23 cellular contexts compared by ENCODE assay signal in the genomic region with DNA sequence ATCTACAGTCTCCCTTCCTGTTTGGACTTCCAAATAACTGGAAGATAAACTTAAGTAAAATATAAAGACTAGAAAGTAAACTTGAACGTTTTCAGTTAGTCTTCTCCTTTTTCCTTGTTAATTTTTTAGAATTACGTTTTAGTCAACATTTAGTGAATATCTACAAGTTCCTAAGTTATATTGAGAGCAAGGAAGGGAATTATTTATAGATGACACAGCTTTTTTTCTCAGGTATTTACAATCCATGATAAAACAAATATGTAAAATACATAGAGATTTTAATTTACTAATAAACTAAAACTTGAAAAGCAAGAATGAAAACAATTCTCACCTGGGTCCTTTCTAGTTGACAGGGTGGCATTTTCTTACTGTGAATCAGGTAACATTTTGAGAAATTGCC.
A peak's percentile ranks its signal among the peaks of the same experiment; 100 is the strongest.
DNase-seq lines count a peak whose midpoint lies in the region; ATAC-seq, FAIRE-seq and TF ChIP-seq lines count a peak whose summit lies in the region.
"Had no signal": no experiment of that assay in that cellular context is flagged by ENCODE, and none has a peak within 500 bp of the region (broad histone marks: within the 10 kb centered on the region; RNA-seq: fewer than 3 reads in every experiment).

No MANE protein-coding gene starts in this region.

- no TSS peak for BruUV-seq in HepG2 (replicated peaks; lab: Mats Ljungman, UMichigan)

- H3K36me3 ChIP-seq in HepG2 (replicated peaks in 1 of 2; ENCODE audit: control insufficient read depth in 1 of 2, insufficient read depth in 2 of 2, low read length in 2 of 2) = no peaks in the 10 kb centered on the region
- no peaks in the 10 kb centered on the region for H3K36me3 ChIP-seq in right lobe of liver
- no peaks in the 10 kb centered on the region for H3K36me3 ChIP-seq in Karpas-422 (ENCODE audit: insufficient read depth, low read length)
- H3K36me3 ChIP-seq: HAP-1 had no signal

- H3K4me3 ChIP-seq in HepG2 (replicated peaks in 1 of 3; ENCODE audit: insufficient read depth in 1 of 3, low read depth in 2 of 3, low read length in 3 of 3) = no peak overlapping the region
- no peak overlapping the region for H3K4me3 ChIP-seq in right lobe of liver
- H3K4me3 ChIP-seq in Karpas-422 (ENCODE audit: low read length) = peak overlapping the region; percentile 17; the same call in 1 of the 2 replicates
- H3K4me3 ChIP-seq: HAP-1 had no signal

- peaks cover 26% of the 10 kb centered on the region for H3K36me3 Mint-ChIP-seq in endothelial cell (ENCODE audit: low read depth, unreplicated experiment)
- H3K36me3 Mint-ChIP-seq: CD14-positive monocyte; CD8-positive, alpha-beta memory T cell had no signal

- H3K27ac ChIP-seq in HepG2 (ENCODE audit: extremely low read length, insufficient read depth, low read length) = no peak overlapping the region
- no peak overlapping the region for H3K27ac ChIP-seq in right lobe of liver
- no peak overlapping the region for H3K27ac ChIP-seq in Karpas-422 (ENCODE audit: low read length)
- H3K27ac ChIP-seq: 22Rv1 had no signal

- CTCF ChIA-PET in HepG2 (lab: Yijun Ruan, JAX; ENCODE audit: low intra/inter-chr PET ratio, low total read pairs) = no interaction called here

- H3K9me3 ChIP-seq in HepG2 (ENCODE audit: low read length) = no peaks in the 10 kb centered on the region
- no peaks in the 10 kb centered on the region for H3K9me3 ChIP-seq in right lobe of liver
- H3K9me3 ChIP-seq in Karpas-422 (ENCODE audit: low read length) = no peaks in the 10 kb centered on the region
- H3K9me3 ChIP-seq: HAP-1 had no signal

- H3K27me3 ChIP-seq in HepG2 (ENCODE audit: control insufficient read depth in 1 of 2, insufficient read depth in 2 of 2, low read length in 2 of 2) = no peaks in the 10 kb centered on the region
- no peaks in the 10 kb centered on the region for H3K27me3 ChIP-seq in right lobe of liver
- H3K27me3 ChIP-seq in Karpas-422 (ENCODE audit: low read length) = no peaks in the 10 kb centered on the region

- H3K27ac Mint-ChIP-seq in endothelial cell (ENCODE audit: unreplicated experiment) = peak overlapping the region; percentile 17
- H3K27ac Mint-ChIP-seq: CD4-positive, alpha-beta T cell; CD8-positive, alpha-beta memory T cell; HFFc6 had no signal

- no peak for ATAC-seq in HepG2
- no peak for ATAC-seq in right lobe of liver
- ATAC-seq in HG03039 (IDR thresholded peaks at IDR 0.05; ENCODE audit: unreplicated experiment) = no peak
- ATAC-seq in GM19324 (IDR thresholded peaks at IDR 0.05; ENCODE audit: low FRiP score, unreplicated experiment) = no peak

- TF ChIP-seq POLR2A in HepG2 (IDR thresholded peaks at IDR 0.05; ENCODE audit: insufficient read depth in 1 of 2, low read depth in 2 of 2, low read length in 2 of 2) (no peak), right lobe of liver (IDR thresholded peaks at IDR 0.05) (no peak)

- no peaks in the 10 kb centered on the region for H3K9me2 ChIP-seq in Karpas-422 (replicated peaks; ENCODE audit: insufficient read depth, low read length)

- H2AFZ ChIP-seq in HepG2 (ENCODE audit: low read length) (no peak overlapping the region), Karpas-422 (ENCODE audit: low read length) (no peak overlapping the region)

- no peaks in the 10 kb centered on the region for H4K20me1 ChIP-seq in HepG2 (ENCODE audit: insufficient read depth, low read length)
- H4K20me1 ChIP-seq in Karpas-422 (ENCODE audit: insufficient read depth, low read depth, low read length) = no peaks in the 10 kb centered on the region

- H3K27me3 Mint-ChIP-seq in endothelial cell (ENCODE audit: unreplicated experiment) = peaks cover 5% of the 10 kb centered on the region

- no peak for TF ChIP-seq EP300 in HepG2 (IDR thresholded peaks at IDR 0.05; ENCODE audit: low read depth in 2 of 2, low read length in 2 of 2)
- no peak for TF ChIP-seq EP300 in HepG2 (CRISPR knock-in tag; IDR thresholded peaks at IDR 0.05; ENCODE audit: borderline replicate concordance)

- H3K4me2 ChIP-seq in HepG2 (ENCODE audit: low read depth, low read length) (no peak overlapping the region), Karpas-422 (ENCODE audit: low read depth, low read length, poor library complexity, severe bottlenecking) (peak overlapping the region; percentile 36)

- intact Hi-C loops in HepG2 (cut with micrococcal nuclease; ENCODE audit: unreplicated experiment) = no loop called here
- intact Hi-C loops in right lobe of liver (cut with DNase I) = no loop called here

- H3K4me1 ChIP-seq in HepG2 (ENCODE audit: insufficient read depth, low read length) = no peaks in the 10 kb centered on the region
- no peaks in the 10 kb centered on the region for H3K4me1 ChIP-seq in right lobe of liver
- H3K4me1 ChIP-seq in Karpas-422 (ENCODE audit: low read length) = peaks cover 24% of the 10 kb centered on the region
- H3K4me1 ChIP-seq: HAP-1 had no signal

- 70% methylated on average over 2 of the region's 2 CpGs for WGBS in HepG2 (ENCODE audit: low lambda C conversion rate)
- 40% methylated on average over 2 of the region's 2 CpGs for WGBS in right lobe of liver (ENCODE audit: insufficient coverage, low coverage, low lambda C conversion rate, missing lambda C conversion rate)

- FAIRE-seq in HepG2 (lab: Jason Lieb, UNC) = no peak
- FAIRE-seq: GM12891, GM18507, H54 had no signal

- H3K4me1 Mint-ChIP-seq in endothelial cell (ENCODE audit: unreplicated experiment) = peaks cover 13% of the 10 kb centered on the region
- H3K4me1 Mint-ChIP-seq: CD8-positive, alpha-beta memory T cell had no signal

- no peak overlapping the region for H3K4me3 Mint-ChIP-seq in endothelial cell (ENCODE audit: unreplicated experiment)
- H3K4me3 Mint-ChIP-seq: CD14-positive monocyte; CD4-positive, alpha-beta T cell; CD8-positive, alpha-beta memory T cell; HFFc6 had no signal

- no peak for TF ChIP-seq CTCF in HepG2 (CRISPR knock-in tag; IDR thresholded peaks at IDR 0.05)
- TF ChIP-seq CTCF in right lobe of liver (IDR thresholded peaks at IDR 0.05) = no peak
- no peak for TF ChIP-seq CTCF in endothelial cell (IDR thresholded peaks at IDR 0.05; ENCODE audit: unreplicated experiment)

- POLR2A ChIA-PET in HepG2 (lab: Yijun Ruan, JAX) = no interaction called here

- in situ Hi-C loops in HepG2 (cut with HindIII; ENCODE audit: extremely low pct_ligation_motif_present, low pct_unique_long_range_greater_than_20kb) (no loop called here), G401 (cut with HindIII; ENCODE audit: low sequenced_read_pairs) (no loop called here)

- no peak for TF ChIP-seq RAD21 in HepG2 (CRISPR knock-in tag; IDR thresholded peaks at IDR 0.05)

- H3K79me2 ChIP-seq in HepG2 (ENCODE audit: insufficient read depth, low read length) (no peaks in the 10 kb centered on the region), Karpas-422 (ENCODE audit: low read length) (no peaks in the 10 kb centered on the region)

- H3K9ac ChIP-seq in HepG2 (ENCODE audit: insufficient read depth, low read depth, low read length) (no peak overlapping the region), Karpas-422 (ENCODE audit: low read length) (no peak overlapping the region)

- H3K9me3 Mint-ChIP-seq in endothelial cell (ENCODE audit: unreplicated experiment) = no peaks in the 10 kb centered on the region
- H3K9me3 Mint-ChIP-seq: CD4-positive, alpha-beta T cell had no signal

- DNase-seq in HepG2 (ENCODE audit: low spot score) (no peak), right lobe of liver (no peak), Karpas-422 (no peak), endothelial cell (ENCODE audit: low spot score) (no peak), G401 (ENCODE audit: low spot score) (no peak)
- DNase-seq: ACHN; AML-193; CD4-positive, alpha-beta T cell; CD8-positive, alpha-beta memory T cell; DMS 273 treated with DMSO at 0.1 percent for 48 hours; DMS79; EL; GF-D8; GOT3; HFFc6 had no signal

TF ChIP-seq in HepG2, 621 proteins besides CTCF, POLR2A, EP300 and RAD21 (continues in another document):
- TF ChIP-seq, protein P1, sequence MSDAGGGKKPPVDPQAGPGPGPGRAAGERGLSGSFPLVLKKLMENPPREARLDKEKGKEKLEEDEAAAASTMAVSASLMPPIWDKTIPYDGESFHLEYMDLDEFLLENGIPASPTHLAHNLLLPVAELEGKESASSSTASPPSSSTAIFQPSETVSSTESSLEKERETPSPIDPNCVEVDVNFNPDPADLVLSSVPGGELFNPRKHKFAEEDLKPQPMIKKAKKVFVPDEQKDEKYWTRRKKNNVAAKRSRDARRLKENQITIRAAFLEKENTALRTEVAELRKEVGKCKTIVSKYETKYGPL (CRISPR knock-in tag; IDR thresholded peaks at IDR 0.05) = no peak
- TF ChIP-seq ZNF263 (CRISPR knock-in tag; IDR thresholded peaks at IDR 0.05) (no peak), MAFF (IDR thresholded peaks at IDR 0.05; ENCODE audit: low read depth, low read length) (0 out of 2 replicates have a peak, but pooled peaks have one; percentile 5), KLF15 (CRISPR knock-in tag; IDR thresholded peaks at IDR 0.05; ENCODE audit: borderline replicate concordance) (no peak), WIZ (CRISPR knock-in tag; IDR thresholded peaks at IDR 0.05) (no peak)
- TF ChIP-seq, protein P2, sequence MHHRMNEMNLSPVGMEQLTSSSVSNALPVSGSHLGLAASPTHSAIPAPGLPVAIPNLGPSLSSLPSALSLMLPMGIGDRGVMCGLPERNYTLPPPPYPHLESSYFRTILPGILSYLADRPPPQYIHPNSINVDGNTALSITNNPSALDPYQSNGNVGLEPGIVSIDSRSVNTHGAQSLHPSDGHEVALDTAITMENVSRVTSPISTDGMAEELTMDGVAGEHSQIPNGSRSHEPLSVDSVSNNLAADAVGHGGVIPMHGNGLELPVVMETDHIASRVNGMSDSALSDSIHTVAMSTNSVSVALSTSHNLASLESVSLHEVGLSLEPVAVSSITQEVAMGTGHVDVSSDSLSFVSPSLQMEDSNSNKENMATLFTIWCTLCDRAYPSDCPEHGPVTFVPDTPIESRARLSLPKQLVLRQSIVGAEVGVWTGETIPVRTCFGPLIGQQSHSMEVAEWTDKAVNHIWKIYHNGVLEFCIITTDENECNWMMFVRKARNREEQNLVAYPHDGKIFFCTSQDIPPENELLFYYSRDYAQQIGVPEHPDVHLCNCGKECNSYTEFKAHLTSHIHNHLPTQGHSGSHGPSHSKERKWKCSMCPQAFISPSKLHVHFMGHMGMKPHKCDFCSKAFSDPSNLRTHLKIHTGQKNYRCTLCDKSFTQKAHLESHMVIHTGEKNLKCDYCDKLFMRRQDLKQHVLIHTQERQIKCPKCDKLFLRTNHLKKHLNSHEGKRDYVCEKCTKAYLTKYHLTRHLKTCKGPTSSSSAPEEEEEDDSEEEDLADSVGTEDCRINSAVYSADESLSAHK (CRISPR knock-in tag; IDR thresholded peaks at IDR 0.05; ENCODE audit: borderline replicate concordance) = no peak
